In genomic region chr2:124572953-124573634, GRCh38 we compare ENCODE assay signal across 26 cellular contexts.
"Had no signal": no experiment of that assay in that cellular context is flagged by ENCODE, and none has a peak within 500 bp of the region (broad histone marks: within the 10 kb centered on the region; RNA-seq: fewer than 3 reads in every experiment).

No MANE protein-coding gene starts in this region.

- H3K27ac ChIP-seq: ascending aorta, breast epithelium, cardiac muscle cell had no signal

- ATAC-seq: activated naive CD4-positive, alpha-beta T cell treated with anti-CD3 and anti-CD28 coated beads, Interleukin-2, amount 50 U/mL, for 72 hours; activated T-cell treated with anti-CD3 and anti-CD28 coated beads, Interleukin-2, amount 50 U/mL, for 72 hours; esophagus mucosa; WTC11 had no signal

- DNase-seq: activated CD4-positive, alpha-beta memory T cell treated with anti-CD3 and anti-CD28 coated beads, Interleukin-2, amount 10 ng/mL, durations not matched to agents 7 days and 5 days; activated CD4-positive, alpha-beta T cell treated with anti-CD3 and anti-CD28 coated beads for 1 hour; activated CD4-positive, alpha-beta T cell treated with anti-CD3 and anti-CD28 coated beads for 4 hours; activated CD4-positive, alpha-beta T cell treated with anti-CD3 and anti-CD28 coated beads, Interleukin-2, amount 10 ng/mL, durations not matched to agents 7 days and 5 days; activated CD4-positive, alpha-beta T cell treated with anti-CD3 and anti-CD28 coated beads, Interleukin-2, amount 50 U/mL, for 4 hours; activated CD8-positive, alpha-beta memory T cell treated with anti-CD3 and anti-CD28 coated beads, Interleukin-2, amount 50 U/mL, for 48 hours; activated gamma-delta T cell; activated naive CD4-positive, alpha-beta T cell; activated naive CD4-positive, alpha-beta T cell treated with anti-CD3 and anti-CD28 coated beads, Interleukin-2, amount 10 ng/mL, durations not matched to agents 7 days and 5 days; activated naive CD8-positive, alpha-beta T cell treated with anti-CD3 and anti-CD28 coated beads, Interleukin-2, amount 10 ng/mL, durations not matched to agents 7 days and 5 days; activated T-cell treated with anti-CD3 and anti-CD28 coated beads for 4 hours; activated T-cell treated with anti-CD3 and anti-CD28 coated beads, Interleukin-2, amount 50 U/mL, for 24 hours; activated T-cell treated with anti-CD3 and anti-CD28 coated beads, Interleukin-2, amount 50 U/mL, for 72 hours; cortex of kidney; dermis blood vessel endothelial cell; effector CD4-positive, alpha-beta T cell; endodermal cell; foreskin fibroblast; head of caudate nucleus; T-helper 2 cell had no signal

- H3K4me1 ChIP-seq: ascending aorta, breast epithelium had no signal

- H3K9me3 ChIP-seq: ascending aorta, breast epithelium had no signal

- H3K36me3 ChIP-seq: ascending aorta, breast epithelium, cardiac muscle cell had no signal

- H3K4me3 ChIP-seq: ascending aorta, breast epithelium, cardiac muscle cell had no signal
